In genomic region chr4:187672526-187672925, GRCh38 we compare ENCODE assay signal across 5 cellular contexts.
DNase-seq lines count a peak whose midpoint lies in the region; TF ChIP-seq lines count a peak whose summit lies in the region.
"Not testable (repeated sequence)": the region's sequence is repeated elsewhere in the genome, so short reads cannot be mapped to it uniquely, and the experiment has no call there.

No MANE protein-coding gene starts in this region.

- H3K4me3 ChIP-seq in SK-N-SH (ENCODE audit: low read depth in 2 of 2, low read length in 1 of 2), result peak overlapping the region; percentile 33 to 38; a peak in 3 of 4 replicates
- not testable (repeated sequence) for H3K4me3 ChIP-seq in testis

- POLR2A ChIA-PET in SK-N-SH (lab: Yijun Ruan, JAX), result not testable (repeated sequence)

- CTCF ChIA-PET in SK-N-SH (lab: Yijun Ruan, JAX), result not testable (repeated sequence)

- H3K4me1 ChIP-seq in SK-N-SH (ENCODE audit: control insufficient read depth in 1 of 2, insufficient read depth in 2 of 2, low read depth in 1 of 2, low read length in 1 of 2); testis: not testable (repeated sequence)

- H3K27me3 ChIP-seq in SK-N-SH (ENCODE audit: insufficient read depth); testis: not testable (repeated sequence)

- not testable (repeated sequence) for H4K20me1 ChIP-seq in SK-N-SH (ENCODE audit: insufficient read depth)

- peak overlapping the region; percentile 65; the same call in 1 of the 2 replicates for H3K4me2 ChIP-seq in SK-N-SH

- H3K9me3 ChIP-seq in SK-N-SH, testis: not testable (repeated sequence)

- not testable (repeated sequence) for TF ChIP-seq EP300 in SK-N-SH (IDR thresholded peaks at IDR 0.05; ENCODE audit: borderline replicate concordance in 1 of 2, low read depth in 1 of 2, low read length in 1 of 2)

- peak overlapping the region; percentile 73; the same call in 1 of the 2 replicates for H2AFZ ChIP-seq in SK-N-SH (ENCODE audit: low read depth)

- H3K9me2 ChIP-seq in SK-N-SH, result not testable (repeated sequence)

- DNase-seq in DMS114 treated with DMSO at 0.1 percent for 48 hours (lab: John Stamatoyannopoulos, UW; ENCODE audit: unreplicated experiment) (peak; percentile 36), DMS53 treated with DMSO at 0.1 percent for 48 hours (lab: John Stamatoyannopoulos, UW; ENCODE audit: unreplicated experiment) (peak; percentile 11), M059J (ENCODE audit: low read depth) (peak; percentile 35), testis (peak; percentile 29)
- not testable (repeated sequence) for DNase-seq in SK-N-SH

- not testable (repeated sequence) for TF ChIP-seq CTCF in SK-N-SH (IDR thresholded peaks at IDR 0.05); testis (IDR thresholded peaks at IDR 0.05)

- peak overlapping the region; percentile 60; the same call in 1 of the 2 replicates for H3K9ac ChIP-seq in SK-N-SH

- not testable (repeated sequence) for H3K36me3 ChIP-seq in SK-N-SH (replicated peaks in 1 of 2; ENCODE audit: control insufficient read depth in 1 of 2, insufficient read depth in 2 of 2, low read length in 1 of 2); testis (ENCODE audit: low read depth, missing control alignments)

- not testable (repeated sequence) for H3K79me2 ChIP-seq in SK-N-SH (ENCODE audit: insufficient read depth)

- peak overlapping the region; percentile 50 to 64; a peak in 3 of 4 replicates for H3K27ac ChIP-seq in SK-N-SH (ENCODE audit: low read depth in 2 of 2, low read length in 1 of 2)
- H3K27ac ChIP-seq in testis, result not testable (repeated sequence)

- TF ChIP-seq POLR2A in testis (IDR thresholded peaks at IDR 0.05), result not testable (repeated sequence)

- 43% methylated on average over 4 of the region's 12 CpGs for WGBS in SK-N-SH (ENCODE audit: low lambda C conversion rate)
- WGBS in testis, 2 donors, result 63 to 68% methylated on average over 8 to 10 of the region's 12 CpGs

- intact Hi-C loops in testis (cut with DNase I; ENCODE audit: low total_unique reads), result not testable (repeated sequence)

- not testable (repeated sequence) for TF ChIP-seq RAD21 in SK-N-SH (IDR thresholded peaks at IDR 0.05; ENCODE audit: low read length)

- not testable (repeated sequence) for H3F3A ChIP-seq in SK-N-SH (replicated peaks; ENCODE audit: insufficient read depth)

TF ChIP-seq in SK-N-SH, 30 proteins besides CTCF, POLR2A, EP300 and RAD21:
- 0 out of 2 replicates have a peak, but pooled peaks have one; percentile 47 for TF ChIP-seq TAF1 (IDR thresholded peaks at IDR 0.05; ENCODE audit: borderline replicate concordance, low read depth, low read length)
- peak; percentile 81; the same call in 1 of the 2 replicates for TF ChIP-seq YY1 (IDR thresholded peaks at IDR 0.05; ENCODE audit: low read depth)
